ENCODE assay signal across 15 cellular contexts in genomic region chr5:111563041-111563822, GRCh38. TPM values are rescaled to one million over a fixed set of nuclear protein-coding genes. Genes with fewer than 3 reads are reported as not detected.
DNase-seq lines count a peak whose midpoint lies in the region; ATAC-seq and TF ChIP-seq lines count a peak whose summit lies in the region.
"Had no signal": no experiment of that assay in that cellular context is flagged by ENCODE, and none has a peak within 500 bp of the region (broad histone marks: within the 10 kb centered on the region; RNA-seq: fewer than 3 reads in every experiment).

No MANE protein-coding gene starts in this region.

- H3K27ac ChIP-seq in endodermal cell (ENCODE audit: low read depth, low read length) (no peak overlapping the region), foreskin keratinocyte (no peak overlapping the region)
- H3K27ac ChIP-seq in CD8-positive, alpha-beta T cell (ENCODE audit: low read depth, low read length): no peak overlapping the region
- H3K27ac ChIP-seq: SJCRH30 had no signal

- WGBS in endodermal cell (ENCODE audit: insufficient coverage in 1 of 2, insufficient read length in 1 of 2), 2 experiments: 96 to 97% methylated on average over 5 to 6 of the region's 6 CpGs

- no peaks in the 10 kb centered on the region for H3K27me3 Mint-ChIP-seq in endodermal cell (ENCODE audit: insufficient read depth)
- peaks cover 12% of the 10 kb centered on the region for H3K27me3 Mint-ChIP-seq in CD8-positive, alpha-beta T cell (ENCODE audit: low read depth)

- H3K4me1 Mint-ChIP-seq in endodermal cell: no peaks in the 10 kb centered on the region
- no peaks in the 10 kb centered on the region for H3K4me1 Mint-ChIP-seq in CD8-positive, alpha-beta T cell (ENCODE audit: low read depth)
- H3K4me1 Mint-ChIP-seq: B cell had no signal

- no peaks in the 10 kb centered on the region for H3K36me3 ChIP-seq in endodermal cell (ENCODE audit: control insufficient read depth, insufficient read depth, low read length)
- no peaks in the 10 kb centered on the region for H3K36me3 ChIP-seq in CD8-positive, alpha-beta T cell (ENCODE audit: insufficient read depth, low read length)
- H3K36me3 ChIP-seq: SJCRH30 had no signal

- H3K27me3 ChIP-seq in endodermal cell (ENCODE audit: control insufficient read depth, insufficient read depth, low read length, poor library complexity, severe bottlenecking) (no peaks in the 10 kb centered on the region), foreskin keratinocyte (no peaks in the 10 kb centered on the region)
- H3K27me3 ChIP-seq in CD8-positive, alpha-beta T cell (ENCODE audit: insufficient read depth, low read length): no peaks in the 10 kb centered on the region
- H3K27me3 ChIP-seq: SJCRH30 had no signal

- peak overlapping the region; percentile 30 for H3K27ac Mint-ChIP-seq in endodermal cell
- no peak overlapping the region for H3K27ac Mint-ChIP-seq in CD8-positive, alpha-beta T cell
- H3K27ac Mint-ChIP-seq: activated T-helper 2 cell treated with anti-CD3 and anti-CD28 coated beads, Interferon-gamma antibody, Interleukin-2, Interleukin-4, amounts not matched to agents 10 μg/mL and 5 μg/mL and 100 μg/mL, durations not matched to agents 14 hours and 24 hours and 36 hours; B cell had no signal

- H3K4me3 Mint-ChIP-seq in endodermal cell: no peak overlapping the region
- no peak overlapping the region for H3K4me3 Mint-ChIP-seq in CD8-positive, alpha-beta T cell
- H3K4me3 Mint-ChIP-seq: B cell had no signal

- no peaks in the 10 kb centered on the region for H3K9me3 ChIP-seq in endodermal cell (ENCODE audit: control insufficient read depth, low read length)
- H3K9me3 ChIP-seq in CD8-positive, alpha-beta T cell (ENCODE audit: low read length): no peaks in the 10 kb centered on the region

- no peak overlapping the region for H3K4me3 ChIP-seq in AG09309 (ENCODE audit: control insufficient read depth, low read depth, low read length)
- H3K4me3 ChIP-seq in endodermal cell (ENCODE audit: low read length): no peak overlapping the region
- no peak overlapping the region for H3K4me3 ChIP-seq in CD8-positive, alpha-beta T cell (ENCODE audit: low read depth, low read length)
- H3K4me3 ChIP-seq: SJCRH30 had no signal

- POLR2A ChIA-PET in CD8-positive, alpha-beta T cell (lab: Charles Lee): no interaction called here

- intact Hi-C loops in CD8-positive, alpha-beta T cell (cut with DNase I, micrococcal nuclease): no loop called here

- H3K4me1 ChIP-seq in endodermal cell (ENCODE audit: control insufficient read depth, insufficient read depth, low read length) (no peaks in the 10 kb centered on the region), foreskin keratinocyte (no peaks in the 10 kb centered on the region)
- no peaks in the 10 kb centered on the region for H3K4me1 ChIP-seq in CD8-positive, alpha-beta T cell (ENCODE audit: insufficient read depth, low read length)

- TF ChIP-seq EP300 in Ishikawa (IDR thresholded peaks at IDR 0.05; ENCODE audit: borderline replicate concordance): peak; percentile 41; the same call in 1 of the 2 replicates

- no peak for ATAC-seq in foreskin keratinocyte
- no peak for ATAC-seq in CD8-positive, alpha-beta T cell

- no peaks in the 10 kb centered on the region for H3K36me3 Mint-ChIP-seq in endodermal cell (ENCODE audit: low read depth)
- H3K36me3 Mint-ChIP-seq in CD8-positive, alpha-beta T cell: no peaks in the 10 kb centered on the region

- no peak overlapping the region for H3K9ac ChIP-seq in endodermal cell (ENCODE audit: extremely low read depth, low read length, poor library complexity, severe bottlenecking)

- TF ChIP-seq CTCF in AG09309 (IDR thresholded peaks at IDR 0.05; ENCODE audit: control insufficient read depth, insufficient read depth, low read depth, low read length, missing control alignments): no peak
- no peak for TF ChIP-seq CTCF in endodermal cell (conservative IDR thresholded peaks at IDR 0.05)
- no peak for TF ChIP-seq CTCF in foreskin keratinocyte (conservative IDR thresholded peaks at IDR 0.05)
- TF ChIP-seq CTCF in CD8-positive, alpha-beta T cell (IDR thresholded peaks at IDR 0.05): no peak

- TF ChIP-seq RAD21 in Ishikawa (IDR thresholded peaks at IDR 0.05; ENCODE audit: low read depth): no peak

- peaks cover 7% of the 10 kb centered on the region for H3K9me3 Mint-ChIP-seq in endodermal cell
- H3K9me3 Mint-ChIP-seq in CD8-positive, alpha-beta T cell: peaks cover 11% of the 10 kb centered on the region

- CTCF ChIA-PET in CD8-positive, alpha-beta T cell (lab: Charles Lee): interaction anchor here (1.6 to 1.9 kb wide), 2 partner anchors 10 to 13 kb away, joined by 6 to 11 read pairs; no protein-coding TSS in a partner anchor

- DNase-seq in AG09309 (ENCODE audit: low read depth) (peak; percentile 94), endodermal cell (no peak), left kidney (ENCODE audit: low read depth, low spot score) (peak; percentile 93), foreskin keratinocyte (no peak)
- no peak for DNase-seq in activated CD4-positive, alpha-beta T cell treated with anti-CD3 and anti-CD28 coated beads, Interleukin-2, amount 50 U/mL, for 48 hours
- no peak for DNase-seq in CD8-positive, alpha-beta T cell
- no peak for DNase-seq in stimulated activated CD4-positive, alpha-beta T cell treated with anti-CD3 and anti-CD28 coated beads, Interleukin-4, amount 100 ng/mL, for 4 hours
- DNase-seq: activated CD4-positive, alpha-beta T cell treated with anti-CD3 and anti-CD28 coated beads for 1 hour; mesendoderm; NCI-H748 treated with DMSO at 0.1 percent for 48 hours; right cardiac atrium; SJCRH30 had no signal

TF ChIP-seq in Ishikawa, 13 proteins besides CTCF, POLR2A, EP300 and RAD21:
- TF ChIP-seq FOXM1 (IDR thresholded peaks at IDR 0.05; ENCODE audit: borderline replicate concordance, low read depth) (no peak; the same call in 1 of the 2 replicates), USF1 (IDR thresholded peaks at IDR 0.05) (peak; percentile 65)

RNA-seq across cellular contexts. Expression of gene STARD4, which starts 50.9 kb away (rescaled TPM):
- 10 to 100 TPM; 29.5 to 40.7 TPM for total RNA-seq in endodermal cell
- 72.9 TPM for polyA plus RNA-seq in endodermal cell (2013, experiment 1 of 2)
- polyA plus RNA-seq in endodermal cell (2013, experiment 2 of 2): 74.9 TPM
- total RNA-seq in foreskin keratinocyte: 84.2 and 88.1 TPM in 2 replicates
- polyA plus RNA-seq in foreskin keratinocyte: 20.9 and 24.5 TPM in 2 replicates
- 10 to 100 TPM; 31.7 to 32.4 TPM for total RNA-seq in CD8-positive, alpha-beta T cell

Comparison
In these comparisons a context has a peak if more than half of its experiments do, and no peak if none do; other contexts are left out.
1. DNase-seq: peak in AG09309 (single experiment) and left kidney (single experiment); none in endodermal cell (single experiment), activated CD4-positive, alpha-beta T cell treated with anti-CD3 and anti-CD28 coated beads, Interleukin-2, amount 50 U/mL, for 48 hours (0 of 2), foreskin keratinocyte (0 of 2), CD8-positive, alpha-beta T cell (0 of 7) and stimulated activated CD4-positive, alpha-beta T cell treated with anti-CD3 and anti-CD28 coated beads, Interleukin-4, amount 100 ng/mL, for 4 hours (0 of 2).